ENCODE assay signal across 8 cellular contexts in genomic region chr11:63212742-63213141, GRCh38. TPM values are rescaled to one million over a fixed set of nuclear protein-coding genes. Genes with fewer than 3 reads are reported as not detected.
A peak's percentile ranks its signal among the peaks of the same experiment; 100 is the strongest.
DNase-seq lines count a peak whose midpoint lies in the region; ATAC-seq and TF ChIP-seq lines count a peak whose summit lies in the region.

No MANE protein-coding gene starts in this region.

- POLR2A ChIA-PET in GM10248 (lab: Yijun Ruan, JAX) = no interaction called here

- peak; percentile 33 for DNase-seq in AG08396 (ENCODE audit: low spot score)
- DNase-seq in GM10248 (ENCODE audit: extremely low spot score) = peak; percentile 24
- peak; percentile 18 for DNase-seq in RPMI7951 (ENCODE audit: low read depth)
- DNase-seq in fibroblast of pulmonary artery (ENCODE audit: low read depth) = peak; percentile 31
- DNase-seq in tibial artery = no peak
- no peak for DNase-seq in middle frontal gyrus (ENCODE audit: extremely low spot score, low spot score)
- DNase-seq in activated effector memory CD4-positive, alpha-beta T cell treated with Interleukin-2 at 50 U/mL for 16 hours = no peak

- intact Hi-C loops in tibial artery (cut with DNase I; ENCODE audit: low total_unique reads) = loop anchor here (10.0 kb wide), 1 partner anchor 308 kb away; no protein-coding TSS in a partner anchor

- H3K27ac ChIP-seq in tibial artery = no peak overlapping the region

- H3K4me3 ChIP-seq in fibroblast of pulmonary artery (replicated peaks; ENCODE audit: low read depth, low read length) = no peak overlapping the region
- H3K4me3 ChIP-seq in tibial artery = no peak overlapping the region

- H3K36me3 ChIP-seq in tibial artery = no peaks in the 10 kb centered on the region

- CTCF ChIA-PET in GM10248 (lab: Yijun Ruan, JAX) = interaction anchor here (0.9 to 3.4 kb wide), 5 partner anchors 10 to 306 kb away, joined by 3 to 17 read pairs (median 3); no protein-coding TSS in a partner anchor

- H3K9me3 ChIP-seq in tibial artery = no peaks in the 10 kb centered on the region

- no peaks in the 10 kb centered on the region for H3K4me1 ChIP-seq in tibial artery

- TF ChIP-seq CTCF in GM10248 (IDR thresholded peaks at IDR 0.05; ENCODE audit: control extremely low read depth, extremely low read depth, low read depth, missing control alignments) = peak; percentile 33
- TF ChIP-seq CTCF in fibroblast of pulmonary artery (IDR thresholded peaks at IDR 0.05; ENCODE audit: low read length, missing control alignments) = peak; percentile 51
- TF ChIP-seq CTCF in tibial artery (IDR thresholded peaks at IDR 0.05) = peak; percentile 30 to 39

- H3K27me3 ChIP-seq in tibial artery = no peaks in the 10 kb centered on the region

- no peak for ATAC-seq in HG02970 (IDR thresholded peaks at IDR 0.05; ENCODE audit: low FRiP score, unreplicated experiment)

RNA-seq across cellular contexts. Expression of gene SLC22A25, which starts 30.7 kb away (rescaled TPM):
- not detected in 2 replicates for total RNA-seq in RPMI7951 (2014; rRNA removed; shearing (Covaris generic))

Comparison
In these comparisons a context has a peak if more than half of its experiments do, and no peak if none do; other contexts are left out.
1. DNase-seq: peak in AG08396 (single experiment), GM10248 (single experiment), RPMI7951 (single experiment) and fibroblast of pulmonary artery (single experiment); none in tibial artery (0 of 2), middle frontal gyrus (single experiment) and activated effector memory CD4-positive, alpha-beta T cell treated with Interleukin-2 at 50 U/mL for 16 hours (single experiment).
2. Peak in every context shown above with its lines, with median percentiles within 50 percentile points of each other: CTCF ChIP-seq.